1 cellular context compared by ENCODE assay signal in the genomic region with DNA sequence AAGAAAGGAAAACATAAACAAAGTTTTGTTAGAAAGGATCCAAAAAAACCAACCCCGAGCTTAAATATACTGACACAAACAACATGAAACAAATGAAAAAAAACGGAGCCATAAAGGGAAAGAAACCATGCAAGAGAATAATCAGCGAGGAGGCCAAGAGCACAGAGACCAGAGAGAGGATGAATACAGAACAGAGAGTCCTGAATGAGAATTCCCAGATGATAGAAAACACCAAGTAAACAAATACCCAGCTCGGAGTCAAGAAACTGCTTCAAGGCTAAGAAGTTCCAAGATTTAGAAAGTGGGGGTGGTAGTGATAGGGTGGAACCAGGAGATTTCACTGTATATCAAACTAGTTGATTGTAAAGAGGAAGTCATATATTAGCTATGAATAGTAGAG.
TF ChIP-seq lines count a peak whose summit lies in the region.

No MANE protein-coding gene starts in this region.

TF ChIP-seq in H1, 55 proteins besides CTCF, POLR2A, EP300 and RAD21 (continued from another document):
- TF ChIP-seq SAP30 (IDR thresholded peaks at IDR 0.05; ENCODE audit: insufficient read depth, insufficient replicate concordance, low read length) (no peak), ZNF274 (IDR thresholded peaks at IDR 0.05; ENCODE audit: borderline replicate concordance, extremely low read depth, low read length) (no peak)
TF ChIP-seq in H1: peak in this region for 0.
